Comparison of ENCODE assay signal across 13 cellular contexts in genomic region chr13:91576590-91576989, GRCh38.
DNase-seq lines count a peak whose midpoint lies in the region; ATAC-seq and TF ChIP-seq lines count a peak whose summit lies in the region.
"Had no signal": no experiment of that assay in that cellular context is flagged by ENCODE, and none has a peak within 500 bp of the region (broad histone marks: within the 10 kb centered on the region; RNA-seq: fewer than 3 reads in every experiment).

No MANE protein-coding gene starts in this region.

- no peak overlapping the region for H3K14ac ChIP-seq in H9 (ENCODE audit: insufficient read depth, low read length)

- no peaks in the 10 kb centered on the region for H4K20me1 ChIP-seq in H9 (ENCODE audit: control insufficient read depth, insufficient read depth, insufficient read length)

- no peak overlapping the region for H3K4ac ChIP-seq in H9 (ENCODE audit: low read depth, low read length)
- H3K4ac ChIP-seq in mesendoderm (ENCODE audit: low read depth, low read length): no peak overlapping the region

- H3K18ac ChIP-seq in H9 (ENCODE audit: insufficient read length, low read depth, low read length) (no peak overlapping the region), mesendoderm (ENCODE audit: low read length) (no peak overlapping the region)

- H3K56ac ChIP-seq in H9 (ENCODE audit: insufficient read length, low read depth, low read length) (no peak overlapping the region), mesendoderm (ENCODE audit: low read length) (no peak overlapping the region)

- H4K5ac ChIP-seq in H9 (ENCODE audit: insufficient read length, low read depth, low read length) (no peak overlapping the region), mesendoderm (ENCODE audit: low read length) (no peak overlapping the region)

- H3K4me3 Mint-ChIP-seq in H9: no peak overlapping the region
- no peak overlapping the region for H3K4me3 Mint-ChIP-seq in activated CD4-positive, alpha-beta memory T cell treated with anti-CD3 and anti-CD28 coated beads for 36 hours
- H3K4me3 Mint-ChIP-seq in activated naive CD8-positive, alpha-beta T cell treated with anti-CD3 and anti-CD28 coated beads, Interleukin-2, amount 50 U/mL, for 24 hours: no peak overlapping the region
- H3K4me3 Mint-ChIP-seq: brain; T-helper 1 cell treated with Interleukin-12 subunit alpha and Interleukin-12 subunit beta and Interleukin-4 antibody, amounts not matched to agents 30 μg/mL and 1 μg/mL, for 36 hours had no signal

- CTCF ChIA-PET in activated CD4-positive, alpha-beta memory T cell treated with anti-CD3 and anti-CD28 coated beads for 36 hours (lab: Charles Lee): no interaction called here

- no peak overlapping the region for H3K27ac Mint-ChIP-seq in H9
- no peak overlapping the region for H3K27ac Mint-ChIP-seq in activated CD4-positive, alpha-beta memory T cell treated with anti-CD3 and anti-CD28 coated beads for 36 hours
- H3K27ac Mint-ChIP-seq in activated naive CD8-positive, alpha-beta T cell treated with anti-CD3 and anti-CD28 coated beads, Interleukin-2, amount 50 U/mL, for 24 hours: no peak overlapping the region
- H3K27ac Mint-ChIP-seq: brain; T-helper 1 cell treated with Interleukin-12 subunit alpha and Interleukin-12 subunit beta and Interleukin-4 antibody, amounts not matched to agents 30 μg/mL and 1 μg/mL, for 36 hours had no signal

- no peak overlapping the region for H3T11ph ChIP-seq in H9 (ENCODE audit: low read length)

- no peak overlapping the region for H2BK20ac ChIP-seq in H9 (ENCODE audit: low read depth, low read length, poor library complexity, severe bottlenecking)

- no peaks in the 10 kb centered on the region; a peak in 1 of 7 replicates for H3K36me3 Mint-ChIP-seq in H9 (ENCODE audit: insufficient read depth in 1 of 3, low read depth in 3 of 3)
- no peaks in the 10 kb centered on the region for H3K36me3 Mint-ChIP-seq in activated CD4-positive, alpha-beta memory T cell treated with anti-CD3 and anti-CD28 coated beads for 36 hours
- no peaks in the 10 kb centered on the region for H3K36me3 Mint-ChIP-seq in activated naive CD8-positive, alpha-beta T cell treated with anti-CD3 and anti-CD28 coated beads, Interleukin-2, amount 50 U/mL, for 24 hours (ENCODE audit: low read depth)
- H3K36me3 Mint-ChIP-seq: brain had no signal

- H4K8ac ChIP-seq in H9 (replicated peaks; ENCODE audit: insufficient read length, low read depth, low read length) (no peak overlapping the region), mesendoderm (ENCODE audit: low read depth, low read length) (no peak overlapping the region)

- no peaks in the 10 kb centered on the region for H3K4me1 ChIP-seq in H9 (ENCODE audit: insufficient read depth, low read length)
- no peaks in the 10 kb centered on the region for H3K4me1 ChIP-seq in mesendoderm (ENCODE audit: control insufficient read depth, low read depth, low read length)
- H3K4me1 ChIP-seq: psoas muscle, uterus had no signal

- no peaks in the 10 kb centered on the region; a peak in 1 of 5 replicates for H3K9me3 Mint-ChIP-seq in H9
- H3K9me3 Mint-ChIP-seq in activated CD4-positive, alpha-beta memory T cell treated with anti-CD3 and anti-CD28 coated beads for 36 hours: peaks cover 5% of the 10 kb centered on the region
- peaks cover 10% of the 10 kb centered on the region for H3K9me3 Mint-ChIP-seq in activated naive CD8-positive, alpha-beta T cell treated with anti-CD3 and anti-CD28 coated beads, Interleukin-2, amount 50 U/mL, for 24 hours
- H3K9me3 Mint-ChIP-seq: brain had no signal

- no peak overlapping the region for H4K91ac ChIP-seq in H9 (ENCODE audit: insufficient read length, low read depth, low read length)

- no peak overlapping the region for H3K9ac ChIP-seq in H9 (ENCODE audit: extremely low read depth, insufficient read length, low read length)
- H3K9ac ChIP-seq in mesendoderm (ENCODE audit: low read length): no peak overlapping the region

- no peaks in the 10 kb centered on the region for H3K79me1 ChIP-seq in H9 (ENCODE audit: insufficient read depth, low read depth, low read length, poor library complexity, severe bottlenecking)
- H3K79me1 ChIP-seq in mesendoderm (ENCODE audit: low read length): no peaks in the 10 kb centered on the region

- H2AK5ac ChIP-seq in H9 (ENCODE audit: insufficient read length, low read length) (no peak overlapping the region), mesendoderm (ENCODE audit: low read length) (no peak overlapping the region)

- ATAC-seq in activated naive CD8-positive, alpha-beta T cell treated with anti-CD3 and anti-CD28 coated beads, Interleukin-2, amount 50 U/mL, for 24 hours: no peak
- ATAC-seq in GM19035 (IDR thresholded peaks at IDR 0.05; ENCODE audit: unreplicated experiment): no peak
- ATAC-seq: psoas muscle had no signal

- H2AFZ ChIP-seq in H9 (ENCODE audit: low read length): no peak overlapping the region

- no peaks in the 10 kb centered on the region for H3K23me2 ChIP-seq in H9 (ENCODE audit: insufficient read length, low read depth, low read length, poor library complexity, severe bottlenecking)

- in situ Hi-C loops in SK-MEL-5 (cut with HindIII; ENCODE audit: low pct_unique_long_range_greater_than_20kb, low sequenced_read_pairs): no loop called here

- no CpG with 5 or more reads among the region's 2 CpGs for WGBS in H9 (ENCODE audit: extremely low coverage, insufficient read length, low lambda C conversion rate)
- WGBS in mesendoderm (ENCODE audit: extremely low coverage, insufficient coverage, low lambda C conversion rate): no CpG with 5 or more reads among the region's 2 CpGs

- H3K9me3 ChIP-seq in H9 (ENCODE audit: control insufficient read depth, low read depth, low read length): no peaks in the 10 kb centered on the region
- H3K9me3 ChIP-seq: uterus had no signal

- H3K79me2 ChIP-seq in H9 (ENCODE audit: insufficient read depth, low read length): no peaks in the 10 kb centered on the region
- H3K79me2 ChIP-seq in mesendoderm (ENCODE audit: control insufficient read depth, insufficient read depth, low read length): no peaks in the 10 kb centered on the region

- no peak overlapping the region for H2BK12ac ChIP-seq in H9 (ENCODE audit: insufficient read length, low read depth, low read length)

- H3K4me2 ChIP-seq in H9 (ENCODE audit: insufficient read depth, insufficient read length, low read length): no peak overlapping the region
- H3K4me2 ChIP-seq in mesendoderm (ENCODE audit: low read length): no peak overlapping the region

- no peaks in the 10 kb centered on the region for H3K4me1 Mint-ChIP-seq in H9
- no peaks in the 10 kb centered on the region for H3K4me1 Mint-ChIP-seq in activated CD4-positive, alpha-beta memory T cell treated with anti-CD3 and anti-CD28 coated beads for 36 hours (ENCODE audit: low read depth)
- no peaks in the 10 kb centered on the region for H3K4me1 Mint-ChIP-seq in activated naive CD8-positive, alpha-beta T cell treated with anti-CD3 and anti-CD28 coated beads, Interleukin-2, amount 50 U/mL, for 24 hours

- H2BK15ac ChIP-seq in H9 (ENCODE audit: low read depth, low read length): no peak overlapping the region
- no peak overlapping the region for H2BK15ac ChIP-seq in mesendoderm (replicated peaks; ENCODE audit: low read depth)

- no peaks in the 10 kb centered on the region for H3K27me3 ChIP-seq in H9 (ENCODE audit: insufficient read depth, low read length)
- no peaks in the 10 kb centered on the region for H3K27me3 ChIP-seq in mesendoderm (ENCODE audit: insufficient read depth, low read length, poor library complexity)
- H3K27me3 ChIP-seq: uterus had no signal

- H3K27me3 Mint-ChIP-seq in H9 (ENCODE audit: low read depth): no peaks in the 10 kb centered on the region
- H3K27me3 Mint-ChIP-seq in activated CD4-positive, alpha-beta memory T cell treated with anti-CD3 and anti-CD28 coated beads for 36 hours: no peaks in the 10 kb centered on the region
- no peaks in the 10 kb centered on the region for H3K27me3 Mint-ChIP-seq in activated naive CD8-positive, alpha-beta T cell treated with anti-CD3 and anti-CD28 coated beads, Interleukin-2, amount 50 U/mL, for 24 hours

- POLR2A ChIA-PET in activated CD4-positive, alpha-beta memory T cell treated with anti-CD3 and anti-CD28 coated beads for 36 hours (lab: Charles Lee): no interaction called here

- intact Hi-C loops in activated CD4-positive, alpha-beta memory T cell treated with anti-CD3 and anti-CD28 coated beads for 36 hours (cut with micrococcal nuclease): no loop called here

- H3K27ac ChIP-seq in H9 (ENCODE audit: insufficient read length, low read depth, low read length): no peak overlapping the region
- no peak overlapping the region for H3K27ac ChIP-seq in mesendoderm (ENCODE audit: low read depth, low read length)
- H3K27ac ChIP-seq: psoas muscle, uterus had no signal

- H2BK120ac ChIP-seq in H9 (ENCODE audit: low read depth, low read length, poor library complexity, severe bottlenecking) (no peak overlapping the region), mesendoderm (ENCODE audit: low read depth, low read length) (no peak overlapping the region)

- DNase-seq in GM12864 (ENCODE audit: low read depth) (no peak), H9 (peak; percentile 58), SK-MEL-5 (ENCODE audit: low read depth, low spot score) (peak; percentile 70), mesendoderm (peak; percentile 72)
- DNase-seq in activated CD4-positive, alpha-beta memory T cell treated with anti-CD3 and anti-CD28 coated beads for 36 hours: no peak
- no peak for DNase-seq in activated naive CD8-positive, alpha-beta T cell treated with anti-CD3 and anti-CD28 coated beads, Interleukin-2, amount 50 U/mL, for 24 hours
- DNase-seq: activated CD8-positive, alpha-beta memory T cell treated with anti-CD3 and anti-CD28 coated beads, Interleukin-2, amount 50 U/mL, for 48 hours; NCI-H226; psoas muscle; uterus had no signal

- H3K23ac ChIP-seq in H9 (ENCODE audit: insufficient read length, low read depth, low read length): no peak overlapping the region
- no peak overlapping the region for H3K23ac ChIP-seq in mesendoderm (ENCODE audit: low read length)

- no peak overlapping the region for H3K4me3 ChIP-seq in GM12864 (ENCODE audit: low read depth, low read length)
- H3K4me3 ChIP-seq in mesendoderm (ENCODE audit: low read length): no peak overlapping the region
- H3K4me3 ChIP-seq: psoas muscle, uterus had no signal

- H2BK5ac ChIP-seq in H9 (ENCODE audit: insufficient read length, low read length) (no peak overlapping the region), mesendoderm (ENCODE audit: low read length) (no peak overlapping the region)

- no peaks in the 10 kb centered on the region for H3K36me3 ChIP-seq in mesendoderm (ENCODE audit: control insufficient read depth, insufficient read depth, low read length)
- H3K36me3 ChIP-seq: uterus had no signal

- TF ChIP-seq CTCF in GM12864 (IDR thresholded peaks at IDR 0.05; ENCODE audit: low read depth, low read length, missing control alignments) (peak; percentile 48), H9 (conservative IDR thresholded peaks at IDR 0.05) (peak; percentile 77)

Comparison
In these comparisons a context has a peak if more than half of its experiments do, and no peak if none do; other contexts are left out.
1. DNase-seq: peak in H9 (single experiment), SK-MEL-5 (single experiment) and mesendoderm (single experiment); none in GM12864 (single experiment), activated CD4-positive, alpha-beta memory T cell treated with anti-CD3 and anti-CD28 coated beads for 36 hours (single experiment) and activated naive CD8-positive, alpha-beta T cell treated with anti-CD3 and anti-CD28 coated beads, Interleukin-2, amount 50 U/mL, for 24 hours (single experiment).